Comparison of ENCODE assay signal across 1 cellular context in the genomic region with DNA sequence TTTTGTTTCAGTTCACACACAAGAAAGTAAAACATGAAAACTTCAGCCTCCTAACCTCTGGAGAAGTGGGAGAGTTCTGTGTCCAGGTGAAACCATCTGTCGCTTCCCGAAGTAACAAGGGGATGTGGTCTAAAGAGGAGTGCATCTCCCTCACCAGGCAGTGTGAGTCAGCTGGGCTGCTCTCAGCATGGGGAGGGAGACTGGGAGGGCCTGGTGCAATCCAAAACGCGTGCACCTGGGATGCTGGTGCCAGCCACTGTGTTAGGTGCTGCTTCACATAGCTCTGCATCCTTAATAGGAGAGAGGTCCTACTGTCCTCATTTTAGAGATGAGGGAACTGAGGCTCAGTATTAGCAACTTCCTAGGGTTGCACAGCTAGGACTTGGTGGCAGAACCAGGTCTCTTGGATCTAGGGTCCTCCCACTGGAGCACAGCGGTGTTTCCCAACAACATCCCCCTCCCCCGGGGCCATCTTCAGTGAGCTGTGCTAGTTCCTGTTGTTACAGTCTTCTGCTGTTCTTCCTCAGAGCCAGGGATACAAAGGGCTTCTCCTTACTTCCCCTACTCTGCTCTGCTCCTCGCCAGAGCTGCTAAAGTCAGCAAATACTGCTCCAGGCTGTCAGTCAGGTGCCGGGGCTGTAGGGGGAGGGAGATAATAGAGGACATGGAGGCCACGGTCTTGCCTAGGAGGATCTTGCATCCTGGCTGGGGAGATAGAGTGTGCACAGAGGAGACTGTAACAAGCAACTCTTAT.
TF ChIP-seq lines count a peak whose summit lies in the region.

No MANE protein-coding gene starts in this region.

TF ChIP-seq in H1, 55 proteins besides CTCF, POLR2A, EP300 and RAD21:
- TF ChIP-seq HDAC6 (IDR thresholded peaks at IDR 0.05; ENCODE audit: low read depth, low read length) (no peak), NANOG (IDR thresholded peaks at IDR 0.05; ENCODE audit: insufficient read depth, low read depth, low read length, poor library complexity, severe bottlenecking) (no peak), JUND (IDR thresholded peaks at IDR 0.05; ENCODE audit: low read length) (no peak), SIX5 (IDR thresholded peaks at IDR 0.05; ENCODE audit: low read depth, low read length) (no peak), YY1 (IDR thresholded peaks at IDR 0.05; ENCODE audit: low read depth, low read length) (no peak), MAFK (IDR thresholded peaks at IDR 0.05; ENCODE audit: low read depth, low read length) (no peak), RBBP5 (IDR thresholded peaks at IDR 0.05; ENCODE audit: borderline replicate concordance, low read depth, low read length) (no peak), BCL11A (IDR thresholded peaks at IDR 0.05; ENCODE audit: low read depth in 2 of 2, low read length in 2 of 2) (no peak), RNF2 (IDR thresholded peaks at IDR 0.05; ENCODE audit: borderline replicate concordance, low read depth, low read length, missing control alignments, poor library complexity, severe bottlenecking) (no peak), SIRT6 (IDR thresholded peaks at IDR 0.05; ENCODE audit: low read length) (no peak)
